Comparison of ENCODE assay signal across 12 cellular contexts in genomic region chr19:15468675-15469512, GRCh38. TPM values are rescaled to one million over a fixed set of nuclear protein-coding genes. Genes with fewer than 3 reads are reported as not detected.
DNase-seq lines count a peak whose midpoint lies in the region; ATAC-seq, FAIRE-seq and TF ChIP-seq lines count a peak whose summit lies in the region.
"Had no signal": no experiment of that assay in that cellular context is flagged by ENCODE, and none has a peak within 500 bp of the region (broad histone marks: within the 10 kb centered on the region; RNA-seq: fewer than 3 reads in every experiment).

No MANE protein-coding gene starts in this region.

- no peak overlapping the region for H3K14ac ChIP-seq in H1 (ENCODE audit: insufficient read length)

- no peak overlapping the region for H2BK120ac ChIP-seq in H1 (replicated peaks; ENCODE audit: low read depth, low read length)

- H3K23ac ChIP-seq in H1 (ENCODE audit: insufficient read length): no peak overlapping the region

- POLR2A ChIA-PET in activated CD4-positive, alpha-beta T cell treated with anti-CD3 and anti-CD28 coated beads for 36 hours (lab: Charles Lee): interaction anchor here (1.4 kb wide), 1 partner anchor 50 kb away, joined by 4 read pairs; the partner anchor contains the start of gene AKAP8L
- POLR2A ChIA-PET in H1 (lab: Charles Lee; ENCODE audit: partially characterized antibody): no interaction called here

- TF ChIP-seq CTCF in H1 (IDR thresholded peaks at IDR 0.05; ENCODE audit: control extremely low read depth in 1 of 3, insufficient read depth in 1 of 3, low read depth in 1 of 3, low read length in 3 of 3) (no peak), spleen (IDR thresholded peaks at IDR 0.05 in 8 of 11, conservative IDR thresholded peaks at IDR 0.05 in 3 of 11) (no peak)

- no peak for DNase-seq in activated CD4-positive, alpha-beta T cell treated with anti-CD3 and anti-CD28 coated beads for 36 hours
- DNase-seq in activated CD4-positive, alpha-beta T cell treated with anti-CD3 and anti-CD28 coated beads for 48 hours: no peak
- DNase-seq in NT2/D1 (ENCODE audit: low read depth, low spot score): no peak
- DNase-seq in H1 (ENCODE audit: low read depth in 1 of 2, low spot score in 2 of 2): no peak
- peak; percentile 20 for DNase-seq in spleen
- DNase-seq in stimulated activated CD4-positive, alpha-beta T cell treated with anti-CD3 and anti-CD28 coated beads, Interleukin-1b, Interleukin-23, amount 100 ng/mL, for 48 hours: no peak
- DNase-seq: DMS79, esophagus squamous epithelium, NCI-H510A had no signal

- no peak overlapping the region for H4K91ac ChIP-seq in H1 (replicated peaks; ENCODE audit: insufficient read length, low read length)

- H4K5ac ChIP-seq in H1 (ENCODE audit: insufficient read length, low read depth, low read length): no peak overlapping the region

- H3K27me3 Mint-ChIP-seq in activated CD4-positive, alpha-beta T cell treated with anti-CD3 and anti-CD28 coated beads for 36 hours: peaks cover 3% of the 10 kb centered on the region

- H3K27ac ChIP-seq in H1 (ENCODE audit: low read depth, low read length): no peak overlapping the region
- peak overlapping the region in 3 of 8 donors; percentile 51 to 73 (median 54) for H3K27ac ChIP-seq in spleen
- H3K27ac ChIP-seq: esophagus squamous epithelium had no signal

- TF ChIP-seq POLR2A in H1 (IDR thresholded peaks at IDR 0.05; ENCODE audit: control extremely low read depth in 1 of 2, low read depth in 2 of 2, low read length in 2 of 2) (no peak), spleen (IDR thresholded peaks at IDR 0.05) (no peak)

- H3K9ac ChIP-seq in NT2/D1 (ENCODE audit: insufficient read length, low read depth) (no peak overlapping the region), H1 (replicated peaks in 1 of 4; ENCODE audit: extremely low read depth in 1 of 4, low read depth in 3 of 4, low read length in 3 of 4) (no peak overlapping the region)

- no peak for TF ChIP-seq RAD21 in H1 (IDR thresholded peaks at IDR 0.05 in 1 of 2, conservative IDR thresholded peaks at IDR 0.05 in 1 of 2; ENCODE audit: low read depth in 2 of 2, low read length in 2 of 2)

- peaks cover 8% of the 10 kb centered on the region for H3K36me3 Mint-ChIP-seq in activated CD4-positive, alpha-beta T cell treated with anti-CD3 and anti-CD28 coated beads for 36 hours (ENCODE audit: low read depth)

- H2BK12ac ChIP-seq in H1 (ENCODE audit: low read depth, low read length): no peak overlapping the region

- H3K79me2 ChIP-seq in H1 (ENCODE audit: control insufficient read depth in 1 of 2, insufficient read depth in 2 of 2, low read length in 2 of 2): no peaks in the 10 kb centered on the region

- H3K18ac ChIP-seq in H1 (ENCODE audit: extremely low read depth, low read length): no peak overlapping the region

- H3K4me1 ChIP-seq in NT2/D1 (ENCODE audit: insufficient read depth, insufficient read length): peaks cover 3% of the 10 kb centered on the region
- peaks cover 0 to 5% (median 3%) of the 10 kb centered on the region in 4 experiments; a peak in 2 of 7 replicates for H3K4me1 ChIP-seq in H1 (replicated peaks in 1 of 4; ENCODE audit: control insufficient read depth in 3 of 4, insufficient read depth in 4 of 4, low read length in 3 of 4)
- H3K4me1 ChIP-seq in spleen: peaks cover 9 to 65% (median 42%) of the 10 kb centered on the region in 6 donors

- 0 out of 2 replicates have a peak overlapping the region, but pooled peaks have one; percentile 31 for H4K8ac ChIP-seq in H1 (ENCODE audit: extremely low read depth, insufficient read depth, low read length)

- H3K4me3 ChIP-seq in NT2/D1 (ENCODE audit: insufficient read length, low read depth): peak overlapping the region; percentile 69
- peak overlapping the region in 2 of 4 experiments; percentile 23 to 57; a peak in 3 of 8 replicates for H3K4me3 ChIP-seq in H1 (ENCODE audit: extremely low read depth in 1 of 4, insufficient read depth in 2 of 4, low read depth in 3 of 4, low read length in 4 of 4)
- peak overlapping the region in 4 of 8 donors; percentile 38 to 71 (median 41) for H3K4me3 ChIP-seq in spleen

- peak overlapping the region; percentile 31 to 86; a peak in 3 of 4 replicates for H3K4me2 ChIP-seq in H1 (ENCODE audit: insufficient read depth in 1 of 2, low read depth in 2 of 2, low read length in 2 of 2)

- WGBS in H1 (ENCODE audit: extremely low coverage in 1 of 2, insufficient coverage in 1 of 2, insufficient read length in 1 of 2, insufficient replicate concordance in 2 of 2, low coverage in 1 of 2, low lambda C conversion rate in 2 of 2, missing lambda C conversion rate in 1 of 2), 2 experiments: 78% methylated on average over 12 of the region's 12 CpGs; no CpG with 5 or more reads in 1 of the 2 experiments
- WGBS in spleen, 5 donors: 49 to 56% (median 51%) methylated on average over 11 to 12 of the region's 12 CpGs

- H3K27ac Mint-ChIP-seq in activated CD4-positive, alpha-beta T cell treated with anti-CD3 and anti-CD28 coated beads for 36 hours: peak overlapping the region; percentile 38

- H3K4me3 Mint-ChIP-seq in activated CD4-positive, alpha-beta T cell treated with anti-CD3 and anti-CD28 coated beads for 36 hours: peak overlapping the region; percentile 61

- H2BK5ac ChIP-seq in H1 (ENCODE audit: low read depth, low read length): no peak overlapping the region

- no peaks in the 10 kb centered on the region for H3K36me3 ChIP-seq in NT2/D1 (ENCODE audit: insufficient read depth, insufficient read length, low read length)
- no peaks in the 10 kb centered on the region for H3K36me3 ChIP-seq in H1 (ENCODE audit: control insufficient read depth in 2 of 4, insufficient read depth in 4 of 4, low read length in 3 of 4)
- H3K36me3 ChIP-seq in spleen: no peaks in the 10 kb centered on the region
- H3K36me3 ChIP-seq: esophagus squamous epithelium had no signal

- H3K27me3 ChIP-seq in NT2/D1 (ENCODE audit: insufficient read depth, insufficient read length): peaks cover 52% of the 10 kb centered on the region
- peaks cover 15 to 29% (median 23%) of the 10 kb centered on the region in 4 experiments for H3K27me3 ChIP-seq in H1 (replicated peaks in 1 of 4; ENCODE audit: control insufficient read depth in 3 of 4, extremely low read depth in 1 of 4, insufficient read depth in 3 of 4, low read length in 3 of 4)
- peaks cover 0 to 52% (median 19%) of the 10 kb centered on the region in 7 donors for H3K27me3 ChIP-seq in spleen (replicated peaks in 1 of 7)

- H3K79me1 ChIP-seq in H1 (ENCODE audit: low read depth, low read length): no peaks in the 10 kb centered on the region

- intact Hi-C loops in activated CD4-positive, alpha-beta T cell treated with anti-CD3 and anti-CD28 coated beads for 36 hours (cut with DNase I, micrococcal nuclease): loop anchor here in 1 of 2 experiments (5.0 to 10.0 kb wide), 4 partner anchors 137 to 1094 kb away; partner anchors contain the start of genes BRD4 and TPM4
- intact Hi-C loops in spleen (cut with DNase I; ENCODE audit: low total_unique reads): no loop called here

- H2AFZ ChIP-seq in H1 (ENCODE audit: low read length): no peak overlapping the region

- H2BK15ac ChIP-seq in H1 (ENCODE audit: low read length): no peak overlapping the region

- peaks cover 2% of the 10 kb centered on the region; the same call in 1 of the 2 replicates for H3K23me2 ChIP-seq in H1 (ENCODE audit: low read depth, low read length)

- CTCF ChIA-PET in activated CD4-positive, alpha-beta T cell treated with anti-CD3 and anti-CD28 coated beads for 36 hours (lab: Charles Lee): interaction anchor here (1.1 to 3.2 kb wide), 2 partner anchors 45 to 49 kb away, joined by 4 to 17 read pairs; partner anchors contain the start of gene AKAP8L
- CTCF ChIA-PET in H1 (lab: Charles Lee; ENCODE audit: partially characterized antibody): interaction anchor here (1.0 to 1.7 kb wide), 2 partner anchors 49 to 87 kb away, joined by 4 to 5 read pairs; partner anchors contain the start of gene AKAP8L

- H2BK20ac ChIP-seq in H1 (ENCODE audit: low read length): no peak overlapping the region

- peaks cover 2% of the 10 kb centered on the region for H3K9me3 Mint-ChIP-seq in activated CD4-positive, alpha-beta T cell treated with anti-CD3 and anti-CD28 coated beads for 36 hours (ENCODE audit: low read depth)

- no peak for FAIRE-seq in H1 (lab: Jason Lieb, UNC)
- FAIRE-seq: A204.1 had no signal

- no peak overlapping the region for H2AK5ac ChIP-seq in H1 (ENCODE audit: low read depth, low read length)

- ATAC-seq in activated CD4-positive, alpha-beta T cell treated with anti-CD3 and anti-CD28 coated beads for 36 hours: no peak
- no peak for ATAC-seq in GM18868 (IDR thresholded peaks at IDR 0.05; ENCODE audit: unreplicated experiment)
- no peak for ATAC-seq in GM19023 (IDR thresholded peaks at IDR 0.05; ENCODE audit: unreplicated experiment)

- TF ChIP-seq EP300 in H1 (IDR thresholded peaks at IDR 0.05; ENCODE audit: borderline replicate concordance in 1 of 2, low read depth in 2 of 2, low read length in 2 of 2): no peak

- no peak overlapping the region for H3K56ac ChIP-seq in H1 (replicated peaks; ENCODE audit: insufficient read length, low read depth, low read length)

- peaks cover 55% of the 10 kb centered on the region for H3K4me1 Mint-ChIP-seq in activated CD4-positive, alpha-beta T cell treated with anti-CD3 and anti-CD28 coated beads for 36 hours

- H3K4ac ChIP-seq in H1 (replicated peaks; ENCODE audit: insufficient read length, low read depth, low read length): no peak overlapping the region

- H3K9me3 ChIP-seq in NT2/D1 (ENCODE audit: insufficient read depth, low read length) (no peaks in the 10 kb centered on the region), H1 (ENCODE audit: insufficient read depth in 2 of 2, low read depth in 1 of 2, low read length in 1 of 2) (peaks cover 2 to 7% of the 10 kb centered on the region in 2 experiments; a peak in 1 of 4 replicates), spleen (no peaks in the 10 kb centered on the region)
- H3K9me3 ChIP-seq: esophagus squamous epithelium had no signal

- peaks cover 3 to 8% of the 10 kb centered on the region in 2 experiments for H4K20me1 ChIP-seq in H1 (replicated peaks in 1 of 2; ENCODE audit: control insufficient read depth in 1 of 2, insufficient read depth in 2 of 2, low read length in 2 of 2)

RNA-seq across cellular contexts. Expression of gene RASAL3, which starts 4.5 kb away (rescaled TPM):
- 10 to 100 TPM; 80.7 to 97.7 TPM for total RNA-seq in activated CD4-positive, alpha-beta T cell treated with anti-CD3 and anti-CD28 coated beads for 36 hours
- total RNA-seq in H1 (2021; fragmentation: NEBNext Ultra II Directional; extraction: Animal tissue kit (Norgen Biotek cat#: 25700)): 0.19 TPM in 2 replicates
- polyA plus RNA-seq in H1 (2011; rRNA removed): 0.63 and 2.4 TPM in 2 replicates
- polyA plus RNA-seq in H1 (2011; cell fraction: cytosol; rRNA removed): 0.57 TPM
- polyA plus RNA-seq in H1 (2011; cell fraction: nucleus; rRNA removed): 2.5 TPM
- 0.20 to 0.94 TPM (median 0.53 TPM) in 4 replicates for polyA plus RNA-seq in H1 (2012, experiment 1 of 2)
- 0.47 TPM for polyA plus RNA-seq in H1 (2012, experiment 2 of 2)
- 0.67 TPM for polyA plus RNA-seq in H1 (2013, experiment 1 of 2)
- 0.64 TPM for polyA plus RNA-seq in H1 (2013, experiment 2 of 2)
- polyA minus RNA-seq in H1 (2011; rRNA and poly(A)+ RNA removed): 0.16 TPM in 1 of 2 replicates, not detected in the other
- not detected for polyA minus RNA-seq in H1 (2011; cell fraction: cytosol; rRNA and poly(A)+ RNA removed)
- 0.50 TPM for polyA minus RNA-seq in H1 (2011; cell fraction: nucleus; rRNA and poly(A)+ RNA removed)
- total RNA-seq in spleen: 10 to 100 TPM; 43.9 to 79.1 (median 59.2) TPM
- polyA plus RNA-seq in spleen: 10 to 100 TPM; 31.7 to 66.8 (median 66.1) TPM

RNA-seq across cellular contexts. Expression of gene PGLYRP2, which starts 10.4 kb away (rescaled TPM):
- total RNA-seq in activated CD4-positive, alpha-beta T cell treated with anti-CD3 and anti-CD28 coated beads for 36 hours: under 1 TPM in 1 of 2 experiments, not detected in 1; 0.14 TPM
- not detected in 2 replicates for total RNA-seq in H1 (2021; fragmentation: NEBNext Ultra II Directional; extraction: Animal tissue kit (Norgen Biotek cat#: 25700))
- polyA plus RNA-seq in H1 (2011; rRNA removed) (not detected in 2 replicates), spleen (under 1 TPM in 2 of 3 donors, not detected in 1; 0.02 to 0.06 TPM)
- polyA plus RNA-seq in H1 (2011; cell fraction: cytosol; rRNA removed): not detected
- not detected for polyA plus RNA-seq in H1 (2011; cell fraction: nucleus; rRNA removed)
- polyA plus RNA-seq in H1 (2012, experiment 1 of 2): not detected in 4 replicates
- polyA plus RNA-seq in H1 (2012, experiment 2 of 2): not detected
- 0.02 TPM for polyA plus RNA-seq in H1 (2013, experiment 1 of 2)
- not detected for polyA plus RNA-seq in H1 (2013, experiment 2 of 2)
- not detected in 2 replicates for polyA minus RNA-seq in H1 (2011; rRNA and poly(A)+ RNA removed)
- polyA minus RNA-seq in H1 (2011; cell fraction: cytosol; rRNA and poly(A)+ RNA removed): not detected
- polyA minus RNA-seq in H1 (2011; cell fraction: nucleus; rRNA and poly(A)+ RNA removed): not detected
- under 1 TPM in 2 of 7 donors, not detected in 5; 0.10 to 0.16 TPM for total RNA-seq in spleen
- total RNA-seq: esophagus squamous epithelium had no signal

RNA-seq across cellular contexts. Expression of gene WIZ, which starts 19.1 kb away (rescaled TPM):
- total RNA-seq in activated CD4-positive, alpha-beta T cell treated with anti-CD3 and anti-CD28 coated beads for 36 hours: 10 to 100 TPM; 21.2 to 22.6 TPM
- 33.2 and 34.4 TPM in 2 replicates for total RNA-seq in H1 (2021; fragmentation: NEBNext Ultra II Directional; extraction: Animal tissue kit (Norgen Biotek cat#: 25700))
- 12.5 and 22.7 TPM in 2 replicates for polyA plus RNA-seq in H1 (2011; rRNA removed)
- 11.9 TPM for polyA plus RNA-seq in H1 (2011; cell fraction: cytosol; rRNA removed)
- 33.7 TPM for polyA plus RNA-seq in H1 (2011; cell fraction: nucleus; rRNA removed)
- 19.0 to 28.5 TPM (median 25.3 TPM) in 4 replicates for polyA plus RNA-seq in H1 (2012, experiment 1 of 2)
- polyA plus RNA-seq in H1 (2012, experiment 2 of 2): 19.5 TPM
- polyA plus RNA-seq in H1 (2013, experiment 1 of 2): 21.0 TPM
- polyA plus RNA-seq in H1 (2013, experiment 2 of 2): 20.8 TPM
- 4.1 and 4.7 TPM in 2 replicates for polyA minus RNA-seq in H1 (2011; rRNA and poly(A)+ RNA removed)
- 16.7 TPM for polyA minus RNA-seq in H1 (2011; cell fraction: cytosol; rRNA and poly(A)+ RNA removed)
- 12.7 TPM for polyA minus RNA-seq in H1 (2011; cell fraction: nucleus; rRNA and poly(A)+ RNA removed)
- 10 to 100 TPM; 23.1 to 33.7 (median 26.9) TPM for total RNA-seq in spleen
- 10 to 100 TPM in 1 of 3 donors, 1 to 10 TPM in 2; 6.6 to 14.8 (median 7.0) TPM for polyA plus RNA-seq in spleen

RNA-seq across cellular contexts. Expression of gene CYP4F22, which starts 39.4 kb away (rescaled TPM):
- total RNA-seq in activated CD4-positive, alpha-beta T cell treated with anti-CD3 and anti-CD28 coated beads for 36 hours: under 1 TPM; 0.54 to 0.80 TPM
- total RNA-seq in H1 (2021; fragmentation: NEBNext Ultra II Directional; extraction: Animal tissue kit (Norgen Biotek cat#: 25700)): not detected in 2 replicates
- not detected in 2 replicates for polyA plus RNA-seq in H1 (2011; rRNA removed)
- polyA plus RNA-seq in H1 (2011; cell fraction: cytosol; rRNA removed): 0.04 TPM
- polyA plus RNA-seq in H1 (2011; cell fraction: nucleus; rRNA removed): not detected
- not detected in 4 replicates for polyA plus RNA-seq in H1 (2012, experiment 1 of 2)
- polyA plus RNA-seq in H1 (2012, experiment 2 of 2): not detected
- polyA plus RNA-seq in H1 (2013, experiment 1 of 2): 2.5 TPM
- 2.9 TPM for polyA plus RNA-seq in H1 (2013, experiment 2 of 2)
- polyA minus RNA-seq in H1 (2011; rRNA and poly(A)+ RNA removed): 0.07 TPM in 1 of 2 replicates, not detected in the other
- not detected for polyA minus RNA-seq in H1 (2011; cell fraction: cytosol; rRNA and poly(A)+ RNA removed)
- not detected for polyA minus RNA-seq in H1 (2011; cell fraction: nucleus; rRNA and poly(A)+ RNA removed)
- total RNA-seq in spleen: 1 to 10 TPM in 1 of 7 donors, under 1 TPM in 4, not detected in 2; 0.28 to 1.2 (median 0.37) TPM
- under 1 TPM; 0.10 to 0.17 (median 0.14) TPM for polyA plus RNA-seq in spleen

RNA-seq across cellular contexts. Expression of gene AKAP8L, which starts 50.1 kb away (rescaled TPM):
- 10 to 100 TPM; 76.2 to 89.9 TPM for total RNA-seq in activated CD4-positive, alpha-beta T cell treated with anti-CD3 and anti-CD28 coated beads for 36 hours
- total RNA-seq in H1 (2021; fragmentation: NEBNext Ultra II Directional; extraction: Animal tissue kit (Norgen Biotek cat#: 25700)): 127 and 138 TPM in 2 replicates
- 75.1 and 149 TPM in 2 replicates for polyA plus RNA-seq in H1 (2011; rRNA removed)
- polyA plus RNA-seq in H1 (2011; cell fraction: cytosol; rRNA removed): 130 TPM
- 1,038 TPM for polyA plus RNA-seq in H1 (2011; cell fraction: nucleus; rRNA removed)
- polyA plus RNA-seq in H1 (2012, experiment 1 of 2): 104 to 148 TPM (median 127 TPM) in 4 replicates
- 45.6 TPM for polyA plus RNA-seq in H1 (2012, experiment 2 of 2)
- polyA plus RNA-seq in H1 (2013, experiment 1 of 2): 108 TPM
- 92.0 TPM for polyA plus RNA-seq in H1 (2013, experiment 2 of 2)
- polyA minus RNA-seq in H1 (2011; rRNA and poly(A)+ RNA removed): 112 and 116 TPM in 2 replicates
- 69.8 TPM for polyA minus RNA-seq in H1 (2011; cell fraction: cytosol; rRNA and poly(A)+ RNA removed)
- 218 TPM for polyA minus RNA-seq in H1 (2011; cell fraction: nucleus; rRNA and poly(A)+ RNA removed)
- 100 to 1,000 TPM; 121 to 236 (median 140) TPM for total RNA-seq in spleen
- polyA plus RNA-seq in spleen: 100 to 1,000 TPM in 1 of 3 donors, 10 to 100 TPM in 2; 41.2 to 131 (median 87.8) TPM

Comparison
In these comparisons a context has a peak if more than half of its experiments do, and no peak if none do; other contexts are left out.
1. RNA of gene RASAL3, which starts 4.5 kb away (total RNA-seq): 80.7 to 97.7 TPM in activated CD4-positive, alpha-beta T cell treated with anti-CD3 and anti-CD28 coated beads for 36 hours and 43.9 to 79.1 TPM in spleen; 0.19 TPM in H1; every median in the first group is over 10 times any median in the second.